ENCODE assay signal across 20 cellular contexts in the genomic region with DNA sequence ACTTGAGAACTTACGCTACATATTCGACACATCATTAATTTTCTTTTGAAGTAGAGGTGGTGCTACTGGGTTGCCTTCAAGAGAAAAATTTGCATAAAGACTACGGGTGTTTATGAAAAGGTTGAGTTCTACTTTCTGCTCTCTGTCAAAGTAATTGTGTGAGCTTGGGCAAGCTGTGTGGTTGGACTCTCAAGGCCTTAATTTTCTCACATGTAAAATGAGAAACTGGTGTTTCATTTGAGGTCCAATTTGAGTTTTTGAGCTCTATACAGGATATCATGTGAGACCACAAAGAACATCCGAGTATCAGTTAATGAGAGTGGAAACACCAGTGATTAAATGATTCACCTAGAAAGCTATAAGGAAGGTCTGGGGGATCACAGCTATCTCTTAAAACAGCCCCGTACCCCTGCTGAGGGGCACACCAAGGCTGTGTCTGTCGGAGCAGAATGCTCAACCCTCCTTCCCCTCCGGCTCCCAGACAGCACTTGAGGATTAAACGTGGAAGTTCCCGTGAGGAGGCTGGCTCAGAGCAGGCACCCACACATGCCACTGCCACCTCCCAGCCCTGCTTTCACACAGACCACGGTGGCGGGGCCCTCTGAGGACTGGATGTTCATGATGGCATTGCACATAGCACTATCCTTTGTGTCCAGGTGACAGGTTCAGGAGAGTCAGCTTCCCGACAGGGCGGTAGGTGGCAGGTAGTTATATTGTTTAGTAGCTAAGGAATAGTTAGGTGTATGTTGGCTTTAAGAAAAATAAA.
A peak's percentile ranks its signal among the peaks of the same experiment; 100 is the strongest.
DNase-seq lines count a peak whose midpoint lies in the region; ATAC-seq, FAIRE-seq and TF ChIP-seq lines count a peak whose summit lies in the region.
"Had no signal": no experiment of that assay in that cellular context is flagged by ENCODE, and none has a peak within 500 bp of the region (broad histone marks: within the 10 kb centered on the region; RNA-seq: fewer than 3 reads in every experiment).

No MANE protein-coding gene starts in this region.

- peak overlapping the region; percentile 86 for H3K27ac Mint-ChIP-seq in glutamatergic neuron (ENCODE audit: unreplicated experiment)
- H3K27ac Mint-ChIP-seq: CD4-positive, alpha-beta T cell had no signal

- peaks cover 15% of the 10 kb centered on the region for H3K4me1 Mint-ChIP-seq in glutamatergic neuron (ENCODE audit: low read depth, unreplicated experiment)

- no peak overlapping the region for H3K4me3 ChIP-seq in GM12864 (ENCODE audit: low read depth, low read length)
- H3K4me3 ChIP-seq: HAP-1, SJSA1 had no signal

- TF ChIP-seq CTCF in GM12864 (IDR thresholded peaks at IDR 0.05; ENCODE audit: low read depth, low read length, missing control alignments) = no peak
- no peak for TF ChIP-seq CTCF in glutamatergic neuron (IDR thresholded peaks at IDR 0.05; ENCODE audit: partially characterized antibody, unreplicated experiment)

- ATAC-seq in Right ventricle myocardium inferior (no peak), GM18498 (IDR thresholded peaks at IDR 0.05; ENCODE audit: unreplicated experiment) (no peak)

- peaks cover 2% of the 10 kb centered on the region for H3K27me3 Mint-ChIP-seq in glutamatergic neuron (ENCODE audit: unreplicated experiment)
- H3K27me3 Mint-ChIP-seq: CD4-positive, alpha-beta T cell had no signal

- H3K9me3 Mint-ChIP-seq in glutamatergic neuron (ENCODE audit: unreplicated experiment) = no peaks in the 10 kb centered on the region
- H3K9me3 Mint-ChIP-seq: CD4-positive, alpha-beta T cell had no signal

- FAIRE-seq in HTR-8/SVneo (lab: Jason Lieb, UNC) = no peak
- FAIRE-seq: A204.1, GM12892 had no signal

- DNase-seq in NCI-H524 (lab: John Stamatoyannopoulos, UW) (peak; percentile 13 to 69), NCI-H524 treated with DMSO at 0.1 percent for 48 hours (lab: John Stamatoyannopoulos, UW) (no peak), GM12864 (ENCODE audit: low read depth) (peak; percentile 19), NCI-H69 (lab: John Stamatoyannopoulos, UW) (peak; percentile 14), glutamatergic neuron (no peak), Right ventricle myocardium inferior (ENCODE audit: missing footprints) (no peak), HTR-8/SVneo (ENCODE audit: insufficient read length, low spot score) (no peak)
- DNase-seq: BE2C; Caco-2; CD4-positive, alpha-beta T cell; GF-D8; IMR-90; NCI-H1436; NCI-H1930; NCI-H446 treated with DMSO at 0.1 percent for 48 hours had no signal

- no peak overlapping the region for H3K4me3 Mint-ChIP-seq in glutamatergic neuron (ENCODE audit: unreplicated experiment)
- H3K4me3 Mint-ChIP-seq: CD4-positive, alpha-beta T cell had no signal

- no peaks in the 10 kb centered on the region for H3K36me3 Mint-ChIP-seq in glutamatergic neuron (ENCODE audit: unreplicated experiment)

- intact Hi-C loops in Right ventricle myocardium inferior (cut with DNase I) = no loop called here

Comparison
In these comparisons a context has a peak if more than half of its experiments do, and no peak if none do; other contexts are left out.
1. DNase-seq: peak in NCI-H524 (2 of 2), GM12864 (single experiment) and NCI-H69 (single experiment); none in NCI-H524 treated with DMSO at 0.1 percent for 48 hours (single experiment), glutamatergic neuron (single experiment), Right ventricle myocardium inferior (single experiment) and HTR-8/SVneo (single experiment).